In the genomic region with DNA sequence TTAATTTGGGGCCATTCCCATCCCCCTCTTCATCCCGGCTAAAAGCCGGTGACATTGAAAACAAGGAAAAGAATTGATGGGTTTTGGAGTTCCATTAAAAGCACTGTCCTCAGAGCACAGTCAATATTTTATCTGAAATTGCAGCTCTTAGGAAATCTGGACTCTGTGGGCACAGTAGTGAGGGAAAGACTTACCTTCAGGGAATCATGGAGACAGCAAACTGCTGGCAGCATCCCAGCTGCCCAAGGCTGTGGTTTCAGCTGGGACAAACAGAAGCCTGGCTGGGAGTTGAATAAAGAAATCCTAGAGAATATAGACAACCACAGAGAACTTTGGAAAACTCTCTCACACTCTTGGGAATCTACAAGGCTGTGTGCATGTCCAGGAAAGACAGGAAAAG, we compare ENCODE assay signal across 21 cellular contexts.
"Had no signal": no experiment of that assay in that cellular context is flagged by ENCODE, and none has a peak within 500 bp of the region (broad histone marks: within the 10 kb centered on the region; RNA-seq: fewer than 3 reads in every experiment).

No MANE protein-coding gene starts in this region.

- DNase-seq: IMR-90, Karpas-422, KG1, MM.1S, NCI-H1092 treated with DMSO at 0.1 percent for 48 hours, NCI-H1436, NCI-H187, NCI-H2029, NCI-H2081 treated with DMSO at 0.1 percent for 48 hours, NCI-H2171, NCI-H226, NCI-H446, NCI-H510A, NCI-H69, NCI-H774, Right ventricle myocardium superior, RPMI8226, SIG-M5 had no signal

- FAIRE-seq: RCC 7860 had no signal

- H3K9me3 ChIP-seq: SJSA1 had no signal

- H3K36me3 ChIP-seq: SJSA1 had no signal

- H3K27ac ChIP-seq: SJSA1, SK-N-MC had no signal

- H3K4me1 ChIP-seq: SJSA1 had no signal

- H3K4me3 ChIP-seq: SJSA1, SK-N-MC had no signal
